13 cellular contexts compared by ENCODE assay signal in genomic region chr13:41064493-41064892, GRCh38. TPM values are rescaled to one million over a fixed set of nuclear protein-coding genes. Genes with fewer than 3 reads are reported as not detected.
DNase-seq lines count a peak whose midpoint lies in the region; ATAC-seq, FAIRE-seq and TF ChIP-seq lines count a peak whose summit lies in the region.
"Had no signal": no experiment of that assay in that cellular context is flagged by ENCODE, and none has a peak within 500 bp of the region (broad histone marks: within the 10 kb centered on the region; RNA-seq: fewer than 3 reads in every experiment).

No MANE protein-coding gene starts in this region.

- H3K9me3 ChIP-seq in A549 (no peaks in the 10 kb centered on the region), mucosa of descending colon (no peaks in the 10 kb centered on the region)

- TF ChIP-seq POLR2A in A549 (IDR thresholded peaks at IDR 0.05; ENCODE audit: low read length): no peak

- DNase-seq in A549 (ENCODE audit: low read depth in 1 of 2, low spot score in 1 of 2) (no peak), HT1080 (ENCODE audit: low read depth) (peak; percentile 50), cardiac fibroblast (ENCODE audit: low read depth in 2 of 2) (peak; percentile 65 to 84), lung microvascular endothelial cell (ENCODE audit: low read depth in 2 of 2) (peak; percentile 27 to 79), substantia nigra (lab: John Stamatoyannopoulos, UW) (no peak), mucosa of descending colon (no peak), endothelial cell (ENCODE audit: low spot score) (no peak)
- DNase-seq: activated T-cell treated with anti-CD3 and anti-CD28 coated beads, Interleukin-2, amount 50 U/mL, for 4 hours; left cardiac atrium; NCI-H1436 had no signal

- 46% methylated on average over 2 of the region's 2 CpGs for WGBS in A549 (ENCODE audit: missing lambda C conversion rate)

- H3K4me1 ChIP-seq in A549 (peaks cover 22% of the 10 kb centered on the region; the same call in 2 of the 3 replicates), mucosa of descending colon (ENCODE audit: low read depth) (peaks cover 25% of the 10 kb centered on the region)

- H3K27ac Mint-ChIP-seq in endothelial cell (ENCODE audit: unreplicated experiment): no peak overlapping the region
- H3K27ac Mint-ChIP-seq: B cell had no signal

- CTCF ChIA-PET in A549 (lab: Yijun Ruan, JAX): interaction anchor here (0.7 to 0.9 kb wide), 2 partner anchors 9 to 10 kb away, joined by 3 to 5 read pairs; no protein-coding TSS in a partner anchor

- peaks cover 12% of the 10 kb centered on the region for H3K36me3 Mint-ChIP-seq in endothelial cell (ENCODE audit: low read depth, unreplicated experiment)

- ATAC-seq in A549: no peak
- ATAC-seq in mucosa of descending colon: no peak
- no peak for ATAC-seq in HG03280 (IDR thresholded peaks at IDR 0.05; ENCODE audit: unreplicated experiment)
- ATAC-seq: activated T-cell treated with anti-CD3 and anti-CD28 coated beads, Interleukin-2, amount 50 U/mL, for 4 hours; left cardiac atrium had no signal

- H3K4me1 Mint-ChIP-seq in endothelial cell (ENCODE audit: unreplicated experiment): peaks cover 11% of the 10 kb centered on the region

- peak overlapping the region; percentile 20; the same call in 1 of the 3 replicates for H3K4me2 ChIP-seq in A549

- POLR2A ChIA-PET in A549 (lab: Yijun Ruan, JAX): no interaction called here

- peaks cover 23% of the 10 kb centered on the region for H3K27me3 Mint-ChIP-seq in endothelial cell (ENCODE audit: unreplicated experiment)
- H3K27me3 Mint-ChIP-seq: B cell had no signal

- no peaks in the 10 kb centered on the region for H3K9me3 Mint-ChIP-seq in endothelial cell (ENCODE audit: unreplicated experiment)
- H3K9me3 Mint-ChIP-seq: activated T-cell treated with anti-CD3 and anti-CD28 coated beads, Interleukin-2, amount 50 U/mL, for 4 hours had no signal

- H3K4me3 ChIP-seq in A549: no peak overlapping the region
- H3K4me3 ChIP-seq in cardiac fibroblast (replicated peaks in 1 of 2; ENCODE audit: low read depth in 2 of 2, low read length in 2 of 2): no peak overlapping the region
- H3K4me3 ChIP-seq in mucosa of descending colon: no peak overlapping the region
- H3K4me3 ChIP-seq: skin epidermis had no signal

- no peak for TF ChIP-seq RAD21 in A549 (conservative IDR thresholded peaks at IDR 0.05 in 1 of 2, IDR thresholded peaks at IDR 0.05 in 1 of 2)

- intact Hi-C loops in mucosa of descending colon (cut with DNase I, micrococcal nuclease): no loop called here

- no peaks in the 10 kb centered on the region for H3K36me3 ChIP-seq in mucosa of descending colon (ENCODE audit: low read depth)

- H3K4me3 Mint-ChIP-seq in endothelial cell (ENCODE audit: unreplicated experiment): no peak overlapping the region
- H3K4me3 Mint-ChIP-seq: activated T-cell treated with anti-CD3 and anti-CD28 coated beads, Interleukin-2, amount 50 U/mL, for 4 hours; B cell had no signal

- TF ChIP-seq CTCF in A549 (IDR thresholded peaks at IDR 0.05) (no peak), cardiac fibroblast (IDR thresholded peaks at IDR 0.05; ENCODE audit: low read depth, low read length) (no peak), mucosa of descending colon (IDR thresholded peaks at IDR 0.05) (no peak), endothelial cell (IDR thresholded peaks at IDR 0.05; ENCODE audit: unreplicated experiment) (no peak)

- no peak for FAIRE-seq in A549 (lab: Jason Lieb, UNC)

- TF ChIP-seq EP300 in A549 (IDR thresholded peaks at IDR 0.05): no peak

- H3K27ac ChIP-seq in A549 (no peak overlapping the region), substantia nigra (ENCODE audit: low read depth, low read length, poor library complexity, severe bottlenecking) (no peak overlapping the region)

TF ChIP-seq in A549, 52 proteins besides CTCF, POLR2A, EP300 and RAD21:
- TF ChIP-seq, protein P1, sequence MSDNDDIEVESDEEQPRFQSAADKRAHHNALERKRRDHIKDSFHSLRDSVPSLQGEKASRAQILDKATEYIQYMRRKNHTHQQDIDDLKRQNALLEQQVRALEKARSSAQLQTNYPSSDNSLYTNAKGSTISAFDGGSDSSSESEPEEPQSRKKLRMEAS (IDR thresholded peaks at IDR 0.05): no peak

RNA-seq across cellular contexts. Expression of gene WBP4, which starts 3.2 kb away (rescaled TPM):
- polyA plus RNA-seq in A549 (2011; rRNA removed) (7.5 and 13.9 TPM in 2 replicates), A549 (2017; fragmentation: RNase III; extraction: RNeasy Plus Mini Kit Qiagen cat#74134 plus additional on column Dnase treatment) (9.0 to 9.8 TPM (median 9.3 TPM) in 3 replicates)
- polyA plus RNA-seq in A549 (2012; cell fraction: cytosol; rRNA removed): 2.6 and 3.5 TPM in 2 replicates
- polyA plus RNA-seq in A549 (2012; cell fraction: nucleus; rRNA removed): 0.91 and 1.4 TPM in 2 replicates
- polyA minus RNA-seq in A549 (2011; rRNA and poly(A)+ RNA removed): 1.2 TPM in 2 replicates
- total RNA-seq in HT1080 (2014; rRNA removed; shearing (Covaris generic)): 10.5 and 11.4 TPM in 2 replicates
- polyA plus RNA-seq in HT1080 (2015; cell fraction: cytosol; rRNA removed): 12.3 and 13.1 TPM in 2 replicates
- 10.1 and 13.1 TPM in 2 replicates for polyA plus RNA-seq in HT1080 (2015; cell fraction: nucleus; rRNA removed)
- total RNA-seq in lung microvascular endothelial cell (5.0 and 6.9 TPM in 2 replicates), mucosa of descending colon (10 to 100 TPM in 1 of 3 donors, 1 to 10 TPM in 2; 6.4 to 11.4 (median 6.4) TPM), endothelial cell (ENCODE audit: unreplicated experiment) (8.2 TPM)

RNA-seq across cellular contexts. Expression of gene ELF1, which starts 45.4 kb away (rescaled TPM):
- polyA plus RNA-seq in A549 (2011; rRNA removed) (40.5 and 45.0 TPM in 2 replicates), A549 (2017; fragmentation: RNase III; extraction: RNeasy Plus Mini Kit Qiagen cat#74134 plus additional on column Dnase treatment) (21.4 to 27.1 TPM (median 24.9 TPM) in 3 replicates)
- 7.7 and 10.1 TPM in 2 replicates for polyA plus RNA-seq in A549 (2012; cell fraction: cytosol; rRNA removed)
- 7.4 and 7.7 TPM in 2 replicates for polyA plus RNA-seq in A549 (2012; cell fraction: nucleus; rRNA removed)
- polyA minus RNA-seq in A549 (2011; rRNA and poly(A)+ RNA removed): 26.2 and 30.5 TPM in 2 replicates
- total RNA-seq in HT1080 (2014; rRNA removed; shearing (Covaris generic)): 13.4 and 31.1 TPM in 2 replicates
- polyA plus RNA-seq in HT1080 (2015; cell fraction: cytosol; rRNA removed): 18.3 and 24.8 TPM in 2 replicates
- 37.8 and 40.7 TPM in 2 replicates for polyA plus RNA-seq in HT1080 (2015; cell fraction: nucleus; rRNA removed)
- total RNA-seq in lung microvascular endothelial cell (61.9 and 80.8 TPM in 2 replicates), mucosa of descending colon (100 to 1,000 TPM in 1 of 3 donors, 10 to 100 TPM in 2; 80.2 to 111 (median 96.8) TPM), endothelial cell (ENCODE audit: unreplicated experiment) (46.0 TPM)

Comparison
In these comparisons a context has a peak if more than half of its experiments do, and no peak if none do; other contexts are left out.
1. DNase-seq: peak in HT1080 (single experiment), cardiac fibroblast (2 of 2) and lung microvascular endothelial cell (2 of 2); none in A549 (0 of 2), substantia nigra (0 of 49), mucosa of descending colon (0 of 3) and endothelial cell (single experiment).